1 cellular context compared by ENCODE assay signal in genomic region chr2:73176881-73177644, GRCh38.
TF ChIP-seq lines count a peak whose summit lies in the region.

No MANE protein-coding gene starts in this region.

TF ChIP-seq in HepG2, 621 proteins besides CTCF, POLR2A, EP300 and RAD21 (continued from another document and continues in another):
- TF ChIP-seq ZNF318 (CRISPR knock-in tag; IDR thresholded peaks at IDR 0.05) (no peak; the same call in 1 of the 2 replicates), PPARG (CRISPR knock-in tag; conservative IDR thresholded peaks at IDR 0.05) (0 out of 2 replicates have a peak, but pooled peaks have one; percentile 18), KLF15 (CRISPR knock-in tag; IDR thresholded peaks at IDR 0.05; ENCODE audit: borderline replicate concordance) (no peak), ZFP36L2 (CRISPR knock-in tag; IDR thresholded peaks at IDR 0.05) (no peak), ZNF740 (CRISPR knock-in tag; IDR thresholded peaks at IDR 0.05) (peak; percentile 76), ZFYVE20 (CRISPR knock-in tag; IDR thresholded peaks at IDR 0.05; ENCODE audit: borderline replicate concordance, low read depth) (no peak), ZNF235 (CRISPR knock-in tag; IDR thresholded peaks at IDR 0.05; ENCODE audit: borderline replicate concordance) (peak; percentile 1; the same call in 1 of the 2 replicates), ZNF543 (CRISPR knock-in tag; IDR thresholded peaks at IDR 0.05) (peak; percentile 84), CREB1 (IDR thresholded peaks at IDR 0.05) (peak; percentile 64), CREB1 (CRISPR knock-in tag; IDR thresholded peaks at IDR 0.05) (no peak), NAIF1 (CRISPR knock-in tag; IDR thresholded peaks at IDR 0.05; ENCODE audit: borderline replicate concordance) (no peak), SUZ12 (IDR thresholded peaks at IDR 0.05; ENCODE audit: low read depth, low read length) (no peak), SMAD1 (CRISPR knock-in tag; IDR thresholded peaks at IDR 0.05; ENCODE audit: borderline replicate concordance, low read depth) (0 out of 2 replicates have a peak, but pooled peaks have one; percentile 66), ZFX (CRISPR knock-in tag; IDR thresholded peaks at IDR 0.05; ENCODE audit: low read depth) (peak; percentile 76), TMF1 (CRISPR knock-in tag; IDR thresholded peaks at IDR 0.05; ENCODE audit: low read depth) (no peak), NFKBIZ (CRISPR knock-in tag; IDR thresholded peaks at IDR 0.05) (peak; percentile 66), ZNF530 (CRISPR knock-in tag; IDR thresholded peaks at IDR 0.05; ENCODE audit: low read depth) (no peak), ZNF496 (CRISPR knock-in tag; IDR thresholded peaks at IDR 0.05; ENCODE audit: insufficient replicate concordance) (no peak), ZBTB21 (CRISPR knock-in tag; IDR thresholded peaks at IDR 0.05) (no peak), CHD2 (IDR thresholded peaks at IDR 0.05; ENCODE audit: low read depth, low read length) (peak; percentile 88), ATF1 (CRISPR knock-in tag; IDR thresholded peaks at IDR 0.05) (no peak), ZNF143 (CRISPR knock-in tag; IDR thresholded peaks at IDR 0.05) (no peak), FOXP4 (CRISPR knock-in tag; IDR thresholded peaks at IDR 0.05) (peak; percentile 57; the same call in 1 of the 2 replicates), NBN (conservative IDR thresholded peaks at IDR 0.05) (no peak), SMAD3 (CRISPR knock-in tag; IDR thresholded peaks at IDR 0.05) (peak; percentile 77; the same call in 1 of the 2 replicates), ERF (CRISPR knock-in tag; IDR thresholded peaks at IDR 0.05) (peak; percentile 84), NR2F1 (CRISPR knock-in tag; IDR thresholded peaks at IDR 0.05) (no peak; a peak in 1 of 4 replicates), ZSCAN9 (CRISPR knock-in tag; IDR thresholded peaks at IDR 0.05; ENCODE audit: borderline replicate concordance) (no peak), TFDP2 (CRISPR knock-in tag; IDR thresholded peaks at IDR 0.05) (peak; percentile 94), PATZ1 (CRISPR knock-in tag; IDR thresholded peaks at IDR 0.05) (peak; percentile 91), MTA3 (CRISPR knock-in tag; IDR thresholded peaks at IDR 0.05) (no peak), RFXAP (CRISPR knock-in tag; IDR thresholded peaks at IDR 0.05; ENCODE audit: borderline replicate concordance) (peak; percentile 67; the same call in 1 of the 2 replicates), ZNF383 (CRISPR knock-in tag; IDR thresholded peaks at IDR 0.05; ENCODE audit: borderline replicate concordance) (no peak; the same call in 1 of the 2 replicates), GLI4 (CRISPR knock-in tag; IDR thresholded peaks at IDR 0.05; ENCODE audit: borderline replicate concordance) (0 out of 2 replicates have a peak, but pooled peaks have one; percentile 21), ZNF616 (CRISPR knock-in tag; IDR thresholded peaks at IDR 0.05; ENCODE audit: low read depth) (peak; percentile 43; the same call in 1 of the 2 replicates), ZNF691 (CRISPR knock-in tag; IDR thresholded peaks at IDR 0.05; ENCODE audit: borderline replicate concordance, low read depth) (peak; percentile 76; the same call in 1 of the 2 replicates), ZNF775 (CRISPR knock-in tag; IDR thresholded peaks at IDR 0.05; ENCODE audit: borderline replicate concordance) (no peak), HNRNPK (IDR thresholded peaks at IDR 0.05; ENCODE audit: low read depth, low read length, poor library complexity, severe bottlenecking) (peak; percentile 37), ZNF678 (CRISPR knock-in tag; IDR thresholded peaks at IDR 0.05) (peak; percentile 44; the same call in 1 of the 2 replicates), STAG1 (CRISPR knock-in tag; IDR thresholded peaks at IDR 0.05) (peak; percentile 96), ZNF597 (CRISPR knock-in tag; IDR thresholded peaks at IDR 0.05) (no peak), ZNF749 (CRISPR knock-in tag; IDR thresholded peaks at IDR 0.05; ENCODE audit: borderline replicate concordance) (no peak), RBM39 (IDR thresholded peaks at IDR 0.05; ENCODE audit: low read depth, low read length, poor library complexity, severe bottlenecking) (no peak), BRCA1 (CRISPR knock-in tag; IDR thresholded peaks at IDR 0.05) (no peak), ESRRA (CRISPR knock-in tag; IDR thresholded peaks at IDR 0.05; ENCODE audit: low read depth) (0 out of 2 replicates have a peak, but pooled peaks have one; percentile 49), MBD4 (IDR thresholded peaks at IDR 0.05; ENCODE audit: borderline replicate concordance, low read length) (no peak)
